Comparison of ENCODE assay signal across 14 cellular contexts in genomic region chr11:94248301-94248700, GRCh38. TPM values are rescaled to one million over a fixed set of nuclear protein-coding genes. Genes with fewer than 3 reads are reported as not detected.
"Had no signal": no experiment of that assay in that cellular context is flagged by ENCODE, and none has a peak within 500 bp of the region (broad histone marks: within the 10 kb centered on the region; RNA-seq: fewer than 3 reads in every experiment).

No MANE protein-coding gene starts in this region.

RNA-seq across cellular contexts. Expression of gene IZUMO1R, which starts 56.1 kb away (rescaled TPM):
- total RNA-seq: activated CD4-positive, alpha-beta memory T cell treated with anti-CD3 and anti-CD28 coated beads, Interleukin-2, amount 10 ng/mL, durations not matched to agents 7 days and 5 days; activated CD4-positive, alpha-beta T cell treated with anti-CD3 and anti-CD28 coated beads for 36 hours; activated CD4-positive, alpha-beta T cell treated with anti-CD3 and anti-CD28 coated beads, Interleukin-2, amount 10 ng/mL, durations not matched to agents 7 days and 5 days; activated CD8-positive, alpha-beta memory T cell treated with anti-CD3 and anti-CD28 coated beads, Interleukin-2, amount 10 ng/mL, durations not matched to agents 7 days and 5 days; activated CD8-positive, alpha-beta T cell treated with anti-CD3 and anti-CD28 coated beads, Interleukin-2, amount 10 ng/mL, durations not matched to agents 7 days and 5 days; activated naive CD8-positive, alpha-beta T cell treated with anti-CD3 and anti-CD28 coated beads, Interleukin-2, amount 10 ng/mL, durations not matched to agents 7 days and 5 days; activated T-helper 2 cell treated with anti-CD3 and anti-CD28 coated beads, Interferon-gamma antibody, Interleukin-2, Interleukin-4, amounts not matched to agents 10 μg/mL and 5 μg/mL and 100 μg/mL, durations not matched to agents 14 hours and 24 hours and 36 hours; ascending aorta; bronchial epithelial cell; cardiac muscle cell; chondrocyte; colonic mucosa; WTC11 had no signal
- polyA plus RNA-seq: adipose tissue, cardiac muscle cell had no signal
